ENCODE assay signal across 10 cellular contexts in genomic region chr22:42895087-42895486, GRCh38. TPM values are rescaled to one million over a fixed set of nuclear protein-coding genes. Genes with fewer than 3 reads are reported as not detected.
DNase-seq lines count a peak whose midpoint lies in the region; ATAC-seq and TF ChIP-seq lines count a peak whose summit lies in the region.
"Had no signal": no experiment of that assay in that cellular context is flagged by ENCODE, and none has a peak within 500 bp of the region (broad histone marks: within the 10 kb centered on the region; RNA-seq: fewer than 3 reads in every experiment).

No MANE protein-coding gene starts in this region.

- BruUV-seq in PC-3 (replicated peaks; lab: Mats Ljungman, UMichigan), result no TSS peak

- CTCF ChIA-PET in PC-3 (lab: Charles Lee), result interaction anchor here (0.5 kb wide), 1 partner anchor 32 kb away, joined by 3 read pairs; no protein-coding TSS in a partner anchor

- H3K36me3 ChIP-seq in iPS-20b (ENCODE audit: insufficient read depth, low read depth, low read length), result peaks cover 19% of the 10 kb centered on the region
- peaks cover 0 to 7% (median 0%) of the 10 kb centered on the region in 4 donors for H3K36me3 ChIP-seq in transverse colon
- H3K36me3 ChIP-seq in PC-3 (ENCODE audit: low read depth, low read length), result no peaks in the 10 kb centered on the region

- no peak for TF ChIP-seq POLR2A in transverse colon (IDR thresholded peaks at IDR 0.05)

- H3K27me3 ChIP-seq in iPS-20b (ENCODE audit: insufficient read depth, low read length) (no peaks in the 10 kb centered on the region), transverse colon (no peaks in the 10 kb centered on the region), PC-3 (ENCODE audit: low read length) (no peaks in the 10 kb centered on the region)

- H4K20me1 ChIP-seq in PC-3 (ENCODE audit: low read length), result no peaks in the 10 kb centered on the region

- intact Hi-C loops in transverse colon (cut with DNase I; ENCODE audit: low total_unique reads) (no loop called here), PC-3 (cut with micrococcal nuclease) (no loop called here)

- WGBS in transverse colon (ENCODE audit: low coverage in 1 of 2), 2 donors, result 50 to 55% methylated on average over 2 to 7 of the region's 7 CpGs

- H3K4me3 ChIP-seq in iPS-20b (ENCODE audit: low read length), result no peak overlapping the region
- H3K4me3 ChIP-seq in transverse colon, result no peak overlapping the region
- no peak overlapping the region for H3K4me3 ChIP-seq in PC-3 (ENCODE audit: low read length)

- H3K27ac ChIP-seq in iPS-20b (ENCODE audit: low read length), result no peak overlapping the region
- peak overlapping the region in 3 of 4 donors; percentile 12 to 34 (median 20) for H3K27ac ChIP-seq in transverse colon
- no peak overlapping the region for H3K27ac ChIP-seq in PC-3 (ENCODE audit: low read length)

- peaks cover 7% of the 10 kb centered on the region; the same call in 1 of the 2 replicates for H3K4me1 ChIP-seq in iPS-20b (ENCODE audit: insufficient read depth, low read length)
- H3K4me1 ChIP-seq in transverse colon, result peaks cover 0 to 42% (median 0%) of the 10 kb centered on the region in 4 donors
- H3K4me1 ChIP-seq in PC-3 (ENCODE audit: insufficient read depth, low read length), result no peaks in the 10 kb centered on the region

- H3K79me2 ChIP-seq in PC-3 (ENCODE audit: low read length), result no peaks in the 10 kb centered on the region

- H3K9me3 ChIP-seq in iPS-20b (ENCODE audit: insufficient read depth, low read depth, low read length) (no peaks in the 10 kb centered on the region), transverse colon (no peaks in the 10 kb centered on the region), PC-3 (ENCODE audit: low read length) (no peaks in the 10 kb centered on the region)

- no peaks in the 10 kb centered on the region for H3F3A ChIP-seq in PC-3 (ENCODE audit: low read length, unreplicated experiment)

- H3K9ac ChIP-seq in iPS-20b (ENCODE audit: low read depth, low read length) (0 out of 2 replicates have a peak overlapping the region, but pooled peaks have one; percentile 4), PC-3 (ENCODE audit: low read length) (no peak overlapping the region)

- no peak for ATAC-seq in PC-3

- no peaks in the 10 kb centered on the region for H3K9me2 ChIP-seq in PC-3 (replicated peaks; ENCODE audit: low read length)

- POLR2A ChIA-PET in PC-3 (lab: Charles Lee; ENCODE audit: unreplicated experiment), result no interaction called here

- in situ Hi-C loops in transverse colon (cut with MboI; ENCODE audit: low pct_ligation_motif_present in 1 of 4, low pct_unique_long_range_greater_than_20kb in 1 of 4, low sequenced_read_pairs in 3 of 4), result no loop called here

- TF ChIP-seq EP300 in transverse colon (IDR thresholded peaks at IDR 0.05; ENCODE audit: low read depth), result no peak

- TF ChIP-seq CTCF in transverse colon (IDR thresholded peaks at IDR 0.05) (no peak), PC-3 (conservative IDR thresholded peaks at IDR 0.05; ENCODE audit: low read depth, low read length) (no peak)

- no peak overlapping the region for H3K4me2 ChIP-seq in PC-3 (ENCODE audit: low read length)

- peak; percentile 26 for DNase-seq in stimulated activated CD4-positive, alpha-beta T cell treated with anti-CD3 and anti-CD28 coated beads, Interleukin-15, amount 100 ng/mL, for 24 hours
- no peak for DNase-seq in stimulated activated CD4-positive, alpha-beta T cell treated with anti-CD3 and anti-CD28 coated beads, Interleukin-12 subunit alpha, Interleukin-12 subunit beta, amount 100 ng/mL, for 4 hours
- peak; percentile 67 for DNase-seq in SKM-1 treated with dmso at 0.1 percent for 144 hours (lab: John Stamatoyannopoulos, UW; ENCODE audit: unreplicated experiment)
- no peak for DNase-seq in transverse colon
- DNase-seq in NCI-H1694 (lab: John Stamatoyannopoulos, UW), result no peak
- DNase-seq in NCI-H774 (lab: John Stamatoyannopoulos, UW), result no peak
- DNase-seq in PC-3, result no peak
- DNase-seq: DMS153, NCI-H526 treated with DMSO at 0.1 percent for 48 hours had no signal

- no peak overlapping the region for H2AFZ ChIP-seq in PC-3 (ENCODE audit: low read length)

RNA-seq across cellular contexts. Expression of gene ARFGAP3, which starts 38.0 kb away (rescaled TPM):
- total RNA-seq in transverse colon, result 10 to 100 TPM; 24.3 to 43.5 (median 33.3) TPM
- total RNA-seq in PC-3 (2014; rRNA removed), result 11.2 and 19.2 TPM in 2 replicates

Comparison
In these comparisons a context has a peak if more than half of its experiments do, and no peak if none do; other contexts are left out.
1. DNase-seq: peak in stimulated activated CD4-positive, alpha-beta T cell treated with anti-CD3 and anti-CD28 coated beads, Interleukin-15, amount 100 ng/mL, for 24 hours (single experiment) and SKM-1 treated with dmso at 0.1 percent for 144 hours (single experiment); none in stimulated activated CD4-positive, alpha-beta T cell treated with anti-CD3 and anti-CD28 coated beads, Interleukin-12 subunit alpha, Interleukin-12 subunit beta, amount 100 ng/mL, for 4 hours (single experiment), transverse colon (single experiment), NCI-H1694 (single experiment), NCI-H774 (single experiment) and PC-3 (single experiment).
2. H3K27ac ChIP-seq: peak in transverse colon (3 of 4); none in iPS-20b (single experiment) and PC-3 (single experiment).